Comparison of ENCODE assay signal across 27 cellular contexts in the genomic region with DNA sequence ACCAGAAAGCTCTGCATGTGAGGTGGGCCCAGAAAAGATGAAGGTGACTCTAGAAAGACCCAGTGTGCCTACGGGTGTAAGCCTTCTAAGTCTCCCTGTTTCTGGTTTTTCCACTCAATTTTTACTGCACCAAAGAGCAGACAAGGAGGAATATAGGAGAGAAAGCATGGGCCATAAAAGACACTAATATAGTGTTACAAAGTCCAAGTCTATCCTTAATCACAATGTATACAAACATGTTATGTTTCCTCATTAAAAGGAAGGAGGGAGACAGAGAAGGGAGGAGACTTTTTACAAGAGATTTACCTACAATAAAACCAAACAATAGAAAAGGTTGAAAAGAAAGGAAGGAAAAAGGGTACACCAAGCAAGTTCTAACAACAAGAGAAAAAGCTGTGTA.
"Had no signal": no experiment of that assay in that cellular context is flagged by ENCODE, and none has a peak within 500 bp of the region (broad histone marks: within the 10 kb centered on the region; RNA-seq: fewer than 3 reads in every experiment).

No MANE protein-coding gene starts in this region.

- H3K36me3 ChIP-seq: heart right ventricle, left ventricle myocardium inferior, pancreas, prostate gland, spleen, tibial nerve, upper lobe of left lung, vagina had no signal

- DNase-seq: heart right ventricle; hippocampal formation; kidney; left ventricle myocardium inferior; midbrain; naive thymus-derived CD4-positive, alpha-beta T cell; nucleus accumbens; pancreas; posterior cingulate gyrus; retina; right cardiac atrium; spleen; stimulated activated CD4-positive, alpha-beta T cell treated with anti-CD3 and anti-CD28 coated beads, Interleukin-2, amount 100 ng/mL, for 48 hours; stimulated activated CD4-positive, alpha-beta T cell treated with anti-CD3 and anti-CD28 coated beads, Interleukin-4, amount 100 ng/mL, for 4 hours; stimulated activated CD8-positive, alpha-beta memory T cell treated with anti-CD3 and anti-CD28 coated beads, Interleukin-4, amount 100 ng/mL, for 48 hours; stimulated activated naive CD4-positive, alpha-beta T cell treated with Interleukin-2 at 50 U/mL for 16 hours; stimulated activated naive CD8-positive, alpha-beta T cell treated with anti-CD3 and anti-CD28 coated beads, Interleukin-15, amount 100 ng/mL, for 72 hours; substantia nigra; upper lobe of left lung had no signal

- FAIRE-seq: kidney, pancreas had no signal

- H3K4me3 ChIP-seq: heart right ventricle, left ventricle myocardium inferior, lung, pancreas, prostate gland, skin epidermis, spleen, tibial nerve, upper lobe of left lung, vagina had no signal

- H3K27me3 ChIP-seq: upper lobe of left lung, vagina had no signal

- ATAC-seq: heart right ventricle; naive thymus-derived CD4-positive, alpha-beta T cell; natural killer cell treated with Interleukin-12 subunit alpha and Interleukin-12 subunit beta and Interleukin-15 and Interleukin-18, amount 100 ng/mL, for 72 hours; pancreas; right cardiac atrium; sciatic nerve; stimulated activated memory B cell treated with anti-CD40 and anti-IgM and Interleukin-4, amounts not matched to agents 10 μg/mL and 1 μg/mL and 100 μg/mL, for 72 hours; stimulated activated naive CD8-positive, alpha-beta T cell treated with anti-CD3 and anti-CD28 coated beads, Interleukin-15, amount 100 ng/mL, for 72 hours had no signal

- H3K27ac ChIP-seq: heart right ventricle, left ventricle myocardium inferior, pancreas, prostate gland, skin epidermis, spleen, tibial nerve, upper lobe of left lung, vagina had no signal

- H3K4me1 ChIP-seq: heart right ventricle, left ventricle myocardium inferior, pancreas, prostate gland, spleen, tibial nerve, upper lobe of left lung, vagina had no signal

- H3K9me3 ChIP-seq: pancreas, prostate gland, upper lobe of left lung, vagina had no signal
